14 cellular contexts compared by ENCODE assay signal in genomic region chr2:112658820-112659667, GRCh38. TPM values are rescaled to one million over a fixed set of nuclear protein-coding genes. Genes with fewer than 3 reads are reported as not detected.
DNase-seq lines count a peak whose midpoint lies in the region; ATAC-seq, FAIRE-seq and TF ChIP-seq lines count a peak whose summit lies in the region.
"Had no signal": no experiment of that assay in that cellular context is flagged by ENCODE, and none has a peak within 500 bp of the region (broad histone marks: within the 10 kb centered on the region; RNA-seq: fewer than 3 reads in every experiment).

No MANE protein-coding gene starts in this region.

- H3K36me3 Mint-ChIP-seq in activated CD4-positive, alpha-beta T cell treated with anti-CD3 and anti-CD28 coated beads, Interleukin-2, amount 10 ng/mL, durations not matched to agents 24 days and 14 days (ENCODE audit: low read depth): peaks cover 86% of the 10 kb centered on the region
- peaks cover 68% of the 10 kb centered on the region for H3K36me3 Mint-ChIP-seq in natural killer cell treated with Interleukin-12 subunit alpha and Interleukin-12 subunit beta and Interleukin-15 and Interleukin-18, amount 100 ng/mL, for 72 hours

- in situ Hi-C loops in brain microvascular endothelial cell (cut with HindIII; ENCODE audit: low pct_ligation_motif_present, low sequenced_read_pairs): no loop called here

- H3K4me2 ChIP-seq in OCI-LY7 (ENCODE audit: low read length): no peak overlapping the region

- POLR2A ChIA-PET in OCI-LY7 (lab: Charles Lee): no interaction called here

- no peaks in the 10 kb centered on the region for H3K9me3 ChIP-seq in OCI-LY7 (ENCODE audit: low read length)
- no peaks in the 10 kb centered on the region for H3K9me3 ChIP-seq in body of pancreas
- H3K9me3 ChIP-seq: colonic mucosa had no signal

- peaks cover 44% of the 10 kb centered on the region for H3K4me1 Mint-ChIP-seq in activated CD4-positive, alpha-beta T cell treated with anti-CD3 and anti-CD28 coated beads, Interleukin-2, amount 10 ng/mL, durations not matched to agents 24 days and 14 days
- peaks cover 43 to 65% of the 10 kb centered on the region in 2 donors for H3K4me1 Mint-ChIP-seq in natural killer cell treated with Interleukin-12 subunit alpha and Interleukin-12 subunit beta and Interleukin-15 and Interleukin-18, amount 100 ng/mL, for 72 hours (ENCODE audit: low read depth in 2 of 2)
- H3K4me1 Mint-ChIP-seq: mesothelial cell of epicardium had no signal

- no peaks in the 10 kb centered on the region for H3K9me2 ChIP-seq in OCI-LY7 (ENCODE audit: insufficient read depth, low read length)

- 85 to 89% methylated on average over 10 to 11 of the region's 11 CpGs for WGBS in body of pancreas, 2 donors

- H3K4me3 ChIP-seq in OCI-LY7 (ENCODE audit: low read depth, low read length, poor library complexity, severe bottlenecking) (no peak overlapping the region), brain microvascular endothelial cell (ENCODE audit: low read depth, low read length) (no peak overlapping the region), body of pancreas (no peak overlapping the region)
- H3K4me3 ChIP-seq: colonic mucosa had no signal

- peak overlapping the region; percentile 17 for H3K4me3 Mint-ChIP-seq in activated CD4-positive, alpha-beta T cell treated with anti-CD3 and anti-CD28 coated beads, Interleukin-2, amount 10 ng/mL, durations not matched to agents 24 days and 14 days
- H3K4me3 Mint-ChIP-seq in natural killer cell treated with Interleukin-12 subunit alpha and Interleukin-12 subunit beta and Interleukin-15 and Interleukin-18, amount 100 ng/mL, for 72 hours: no peak overlapping the region
- H3K4me3 Mint-ChIP-seq: mesothelial cell of epicardium; stimulated activated memory B cell treated with anti-CD40 and anti-IgM and Interleukin-4, amounts not matched to agents 10 μg/mL and 1 μg/mL and 100 μg/mL, for 72 hours had no signal

- no peaks in the 10 kb centered on the region for H3K9me3 Mint-ChIP-seq in activated CD4-positive, alpha-beta T cell treated with anti-CD3 and anti-CD28 coated beads, Interleukin-2, amount 10 ng/mL, durations not matched to agents 24 days and 14 days
- no peaks in the 10 kb centered on the region for H3K9me3 Mint-ChIP-seq in natural killer cell treated with Interleukin-12 subunit alpha and Interleukin-12 subunit beta and Interleukin-15 and Interleukin-18, amount 100 ng/mL, for 72 hours
- H3K9me3 Mint-ChIP-seq: mesothelial cell of epicardium; stimulated activated memory B cell treated with anti-CD40 and anti-IgM and Interleukin-4, amounts not matched to agents 10 μg/mL and 1 μg/mL and 100 μg/mL, for 72 hours had no signal

- H2AFZ ChIP-seq in OCI-LY7 (ENCODE audit: low read length): no peak overlapping the region

- H3K4me1 ChIP-seq in OCI-LY7 (ENCODE audit: insufficient read depth, low read length, poor library complexity, severe bottlenecking) (no peaks in the 10 kb centered on the region), body of pancreas (peaks cover 12% of the 10 kb centered on the region)
- H3K4me1 ChIP-seq: colonic mucosa had no signal

- BruUV-seq in OCI-LY7 (replicated peaks; lab: Mats Ljungman, UMichigan): TSS peak; percentile 7

- no peak for FAIRE-seq in frontal cortex (lab: Jason Lieb, UNC)

- peak overlapping the region; percentile 15 for H3K27ac Mint-ChIP-seq in activated CD4-positive, alpha-beta T cell treated with anti-CD3 and anti-CD28 coated beads, Interleukin-2, amount 10 ng/mL, durations not matched to agents 24 days and 14 days
- peak overlapping the region; percentile 62 to 67 for H3K27ac Mint-ChIP-seq in natural killer cell treated with Interleukin-12 subunit alpha and Interleukin-12 subunit beta and Interleukin-15 and Interleukin-18, amount 100 ng/mL, for 72 hours
- H3K27ac Mint-ChIP-seq: mesothelial cell of epicardium; stimulated activated memory B cell treated with anti-CD40 and anti-IgM and Interleukin-4, amounts not matched to agents 10 μg/mL and 1 μg/mL and 100 μg/mL, for 72 hours had no signal

- H3K27ac ChIP-seq in OCI-LY7 (ENCODE audit: low read depth, low read length, poor library complexity, severe bottlenecking): no peak overlapping the region
- H3K27ac ChIP-seq in brain microvascular endothelial cell: no peak overlapping the region
- no peak overlapping the region for H3K27ac ChIP-seq in body of pancreas
- H3K27ac ChIP-seq: colonic mucosa had no signal

- H4K20me1 ChIP-seq in OCI-LY7 (ENCODE audit: insufficient read depth, low read length): peaks cover 11% of the 10 kb centered on the region; the same call in 1 of the 2 replicates

- CTCF ChIA-PET in OCI-LY7 (lab: Charles Lee; ENCODE audit: unreplicated experiment): no interaction called here

- H3K36me3 ChIP-seq in OCI-LY7 (ENCODE audit: insufficient read depth, low read length) (peaks cover 100% of the 10 kb centered on the region), brain microvascular endothelial cell (replicated peaks) (peaks cover 91% of the 10 kb centered on the region), body of pancreas (replicated peaks in 1 of 2; ENCODE audit: insufficient read depth in 1 of 2, low read depth in 2 of 2) (peaks cover 17 to 18% of the 10 kb centered on the region in 2 donors)

- intact Hi-C loops in activated CD4-positive, alpha-beta T cell treated with anti-CD3 and anti-CD28 coated beads, Interleukin-2, amount 10 ng/mL, durations not matched to agents 24 days and 14 days (cut with micrococcal nuclease): no loop called here
- intact Hi-C loops in OCI-LY7 (cut with micrococcal nuclease; ENCODE audit: unreplicated experiment): no loop called here
- intact Hi-C loops in body of pancreas (cut with DNase I): no loop called here

- H3K79me2 ChIP-seq in OCI-LY7 (ENCODE audit: insufficient read depth, low read depth, low read length): peaks cover 13% of the 10 kb centered on the region; the same call in 1 of the 2 replicates

- H3K27me3 ChIP-seq in brain microvascular endothelial cell (replicated peaks) (no peaks in the 10 kb centered on the region), body of pancreas (no peaks in the 10 kb centered on the region)
- H3K27me3 ChIP-seq: colonic mucosa had no signal

- no peaks in the 10 kb centered on the region for H3K27me3 Mint-ChIP-seq in activated CD4-positive, alpha-beta T cell treated with anti-CD3 and anti-CD28 coated beads, Interleukin-2, amount 10 ng/mL, durations not matched to agents 24 days and 14 days
- H3K27me3 Mint-ChIP-seq in natural killer cell treated with Interleukin-12 subunit alpha and Interleukin-12 subunit beta and Interleukin-15 and Interleukin-18, amount 100 ng/mL, for 72 hours: no peaks in the 10 kb centered on the region
- H3K27me3 Mint-ChIP-seq: stimulated activated memory B cell treated with anti-CD40 and anti-IgM and Interleukin-4, amounts not matched to agents 10 μg/mL and 1 μg/mL and 100 μg/mL, for 72 hours had no signal

- no peak for TF ChIP-seq POLR2A in body of pancreas (IDR thresholded peaks at IDR 0.05)

- no peak for DNase-seq in activated CD4-positive, alpha-beta T cell treated with anti-CD3 and anti-CD28 coated beads, Interleukin-2, amount 10 ng/mL, durations not matched to agents 24 days and 14 days
- DNase-seq in activated CD4-positive, alpha-beta T cell treated with anti-CD3 and anti-CD28 coated beads for 1 hour: no peak
- no peak for DNase-seq in OCI-LY7 (ENCODE audit: low spot score)
- no peak for DNase-seq in brain microvascular endothelial cell
- no peak for DNase-seq in natural killer cell treated with Interleukin-12 subunit alpha and Interleukin-12 subunit beta and Interleukin-15 and Interleukin-18, amount 100 ng/mL, for 72 hours (ENCODE audit: low spot score)
- no peak for DNase-seq in body of pancreas
- no peak for DNase-seq in frontal cortex (ENCODE audit: low spot score in 2 of 2)
- DNase-seq: colonic mucosa; NCI-H1417; NCI-H526; stimulated activated CD4-positive, alpha-beta T cell treated with anti-CD3 and anti-CD28 coated beads, Interleukin-2, amount 100 ng/mL, for 48 hours had no signal

- TF ChIP-seq CTCF in OCI-LY7 (conservative IDR thresholded peaks at IDR 0.05; ENCODE audit: low read length) (no peak), brain microvascular endothelial cell (IDR thresholded peaks at IDR 0.05; ENCODE audit: low read depth, low read length, missing control alignments) (peak; percentile 33), body of pancreas (IDR thresholded peaks at IDR 0.05) (no peak)

- no peak for ATAC-seq in natural killer cell treated with Interleukin-12 subunit alpha and Interleukin-12 subunit beta and Interleukin-15 and Interleukin-18, amount 100 ng/mL, for 72 hours
- ATAC-seq in HG02763 (IDR thresholded peaks at IDR 0.05; ENCODE audit: unreplicated experiment) (no peak), body of pancreas (no peak)
- ATAC-seq: stimulated activated memory B cell treated with anti-CD40 and anti-IgM and Interleukin-4, amounts not matched to agents 10 μg/mL and 1 μg/mL and 100 μg/mL, for 72 hours had no signal

RNA-seq across cellular contexts. Expression of gene SLC20A1, which starts 13.3 kb away (rescaled TPM):
- 180 and 182 TPM in 2 replicates for total RNA-seq in activated CD4-positive, alpha-beta T cell treated with anti-CD3 and anti-CD28 coated beads, Interleukin-2, amount 10 ng/mL, durations not matched to agents 24 days and 14 days
- 59.7 and 64.8 TPM in 2 replicates for total RNA-seq in OCI-LY7 (2014; rRNA removed; shearing (Covaris generic))
- 86.1 and 89.5 TPM in 2 replicates for total RNA-seq in OCI-LY7 (2022)
- 100 to 1,000 TPM; 125 to 168 TPM for total RNA-seq in natural killer cell treated with Interleukin-12 subunit alpha and Interleukin-12 subunit beta and Interleukin-15 and Interleukin-18, amount 100 ng/mL, for 72 hours
- 10 to 100 TPM; 20.5 to 50.1 TPM for total RNA-seq in body of pancreas
- total RNA-seq in frontal cortex: 21.6 TPM
